In the genomic region with DNA sequence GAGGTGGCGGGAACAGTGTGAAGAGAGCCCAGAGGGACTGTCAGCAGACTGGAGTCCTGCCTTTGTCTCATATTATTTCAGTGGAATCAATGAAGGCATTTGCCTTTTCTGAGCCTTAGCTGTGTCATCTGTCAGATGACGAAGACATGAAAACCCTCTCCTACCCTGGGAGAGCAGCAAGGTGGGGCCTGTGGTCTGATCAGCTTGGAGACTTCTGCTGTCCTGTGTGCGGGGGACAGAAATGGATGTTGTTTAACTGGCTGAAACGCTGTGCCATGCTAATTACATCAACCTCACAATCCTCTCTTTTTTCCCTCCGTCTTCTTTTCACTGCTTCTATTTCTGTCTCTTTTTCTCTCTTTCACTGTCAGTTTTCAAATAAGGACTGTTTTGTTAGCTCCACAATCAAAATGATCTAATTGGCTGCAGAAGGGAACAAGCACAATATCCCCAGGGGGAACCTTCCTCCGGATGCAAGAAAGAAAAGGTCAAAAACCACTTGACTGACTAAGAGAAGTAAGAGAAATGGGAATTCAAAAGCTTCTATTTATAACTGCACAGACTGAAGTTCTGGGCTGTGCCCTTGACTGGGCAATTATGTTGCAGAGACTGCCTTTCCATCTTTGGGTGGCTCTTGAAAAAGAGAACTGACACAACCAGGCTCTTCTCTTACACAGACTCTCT, we compare ENCODE assay signal across 20 cellular contexts.
A peak's percentile ranks its signal among the peaks of the same experiment; 100 is the strongest.
DNase-seq lines count a peak whose midpoint lies in the region; ATAC-seq, FAIRE-seq and TF ChIP-seq lines count a peak whose summit lies in the region.
"Had no signal": no experiment of that assay in that cellular context is flagged by ENCODE, and none has a peak within 500 bp of the region (broad histone marks: within the 10 kb centered on the region; RNA-seq: fewer than 3 reads in every experiment).

No MANE protein-coding gene starts in this region.

- H3K27ac Mint-ChIP-seq in brain = peak overlapping the region in 3 of 5 experiments; percentile 48 to 83 (median 63)
- no peak overlapping the region for H3K27ac Mint-ChIP-seq in activated CD8-positive, alpha-beta memory T cell treated with anti-CD3 and anti-CD28 coated beads, Interleukin-2, amount 10 ng/mL, durations not matched to agents 7 days and 5 days
- H3K27ac Mint-ChIP-seq in stimulated activated memory B cell treated with anti-CD40 and anti-IgM and Interleukin-4, amounts not matched to agents 10 μg/mL and 1 μg/mL and 100 μg/mL, for 72 hours = no peak overlapping the region
- H3K27ac Mint-ChIP-seq: activated naive CD4-positive, alpha-beta T cell treated with anti-CD3 and anti-CD28 coated beads, Interleukin-2, amount 50 U/mL, for 72 hours had no signal

- POLR2A ChIA-PET in A673 (lab: Charles Lee; ENCODE audit: low non-redundant PET) = interaction anchor here (0.6 kb wide), 1 partner anchor 33 kb away, joined by 5 read pairs; no protein-coding TSS in a partner anchor

- H3K9me3 ChIP-seq in A673 (ENCODE audit: low read depth, low read length, poor library complexity, severe bottlenecking) = no peaks in the 10 kb centered on the region
- H3K9me3 ChIP-seq in left lung = peaks cover 0 to 5% of the 10 kb centered on the region in 2 donors
- H3K9me3 ChIP-seq: A549, esophagus muscularis mucosa, HAP-1, SK-N-SH had no signal

- peak; percentile 58 for DNase-seq in A673 (ENCODE audit: low spot score)
- peak; percentile 54 for DNase-seq in M059J (ENCODE audit: low read depth)
- DNase-seq in left lung = no peak
- no peak for DNase-seq in RCC 7860 (ENCODE audit: low spot score)
- no peak for DNase-seq in cardiac septum (ENCODE audit: low spot score)
- DNase-seq in activated CD8-positive, alpha-beta memory T cell treated with anti-CD3 and anti-CD28 coated beads, Interleukin-2, amount 10 ng/mL, durations not matched to agents 7 days and 5 days = no peak
- DNase-seq: Karpas-422; NCI-H2107; NK-92 treated with Interleukin-12 subunit alpha and Interleukin-12 subunit beta, amount 100 ng/mL, for 24 hours; SK-N-SH had no signal

- FAIRE-seq in RCC 7860 (lab: Jason Lieb, UNC) = no peak
- FAIRE-seq: A549 had no signal

- CTCF ChIA-PET in A673 (lab: Charles Lee) = no interaction called here
- CTCF ChIA-PET in activated CD8-positive, alpha-beta memory T cell treated with anti-CD3 and anti-CD28 coated beads, Interleukin-2, amount 10 ng/mL, durations not matched to agents 7 days and 5 days (lab: Charles Lee) = no interaction called here

- no peaks in the 10 kb centered on the region for H3K9me3 Mint-ChIP-seq in brain
- no peaks in the 10 kb centered on the region for H3K9me3 Mint-ChIP-seq in activated CD8-positive, alpha-beta memory T cell treated with anti-CD3 and anti-CD28 coated beads, Interleukin-2, amount 10 ng/mL, durations not matched to agents 7 days and 5 days (ENCODE audit: low read depth)
- H3K9me3 Mint-ChIP-seq in stimulated activated memory B cell treated with anti-CD40 and anti-IgM and Interleukin-4, amounts not matched to agents 10 μg/mL and 1 μg/mL and 100 μg/mL, for 72 hours = no peaks in the 10 kb centered on the region
- H3K9me3 Mint-ChIP-seq: activated naive CD4-positive, alpha-beta T cell treated with anti-CD3 and anti-CD28 coated beads, Interleukin-2, amount 50 U/mL, for 72 hours had no signal

- H3K36me3 ChIP-seq in A673 (ENCODE audit: insufficient read depth, low read length, poor library complexity, severe bottlenecking) (no peaks in the 10 kb centered on the region), left lung (no peaks in the 10 kb centered on the region)
- H3K36me3 ChIP-seq: esophagus muscularis mucosa, HAP-1 had no signal

- BruUV-seq in A673 (replicated peaks; lab: Mats Ljungman, UMichigan) = no TSS peak

- H3K4me3 ChIP-seq in A673 (ENCODE audit: low read depth, low read length, poor library complexity, severe bottlenecking) (no peak overlapping the region), left lung (no peak overlapping the region)
- H3K4me3 ChIP-seq: A549, coronary artery, esophagus muscularis mucosa, HAP-1, lung, smooth muscle cell had no signal

- H3K27me3 Mint-ChIP-seq in brain = peaks cover 3% of the 10 kb centered on the region
- peaks cover 48% of the 10 kb centered on the region for H3K27me3 Mint-ChIP-seq in activated CD8-positive, alpha-beta memory T cell treated with anti-CD3 and anti-CD28 coated beads, Interleukin-2, amount 10 ng/mL, durations not matched to agents 7 days and 5 days
- peaks cover 14% of the 10 kb centered on the region for H3K27me3 Mint-ChIP-seq in stimulated activated memory B cell treated with anti-CD40 and anti-IgM and Interleukin-4, amounts not matched to agents 10 μg/mL and 1 μg/mL and 100 μg/mL, for 72 hours

- peak; percentile 82 for ATAC-seq in left lung
- no peak for ATAC-seq in activated CD8-positive, alpha-beta memory T cell treated with anti-CD3 and anti-CD28 coated beads, Interleukin-2, amount 10 ng/mL, durations not matched to agents 7 days and 5 days
- ATAC-seq in stimulated activated memory B cell treated with anti-CD40 and anti-IgM and Interleukin-4, amounts not matched to agents 10 μg/mL and 1 μg/mL and 100 μg/mL, for 72 hours = no peak
- ATAC-seq: A549; activated naive CD4-positive, alpha-beta T cell treated with anti-CD3 and anti-CD28 coated beads, Interleukin-2, amount 50 U/mL, for 72 hours had no signal

- H3K4me1 ChIP-seq in A673 (ENCODE audit: insufficient read depth, low read length, poor library complexity, severe bottlenecking) (no peaks in the 10 kb centered on the region), left lung (no peaks in the 10 kb centered on the region)
- H3K4me1 ChIP-seq: A549, esophagus muscularis mucosa, HAP-1 had no signal

- H3K27me3 ChIP-seq in A673 (replicated peaks; ENCODE audit: insufficient read depth, low read depth, low read length, poor library complexity) (no peaks in the 10 kb centered on the region), left lung (no peaks in the 10 kb centered on the region)
- H3K27me3 ChIP-seq: esophagus muscularis mucosa had no signal

- intact Hi-C loops in A673 (cut with micrococcal nuclease; ENCODE audit: unreplicated experiment) = no loop called here
- intact Hi-C loops in left lung (cut with DNase I) = no loop called here
- intact Hi-C loops in cardiac septum (cut with DNase I) = no loop called here

- peak overlapping the region in 3 of 5 experiments; percentile 5 to 21 (median 7) for H3K4me3 Mint-ChIP-seq in brain
- no peak overlapping the region for H3K4me3 Mint-ChIP-seq in activated CD8-positive, alpha-beta memory T cell treated with anti-CD3 and anti-CD28 coated beads, Interleukin-2, amount 10 ng/mL, durations not matched to agents 7 days and 5 days
- no peak overlapping the region for H3K4me3 Mint-ChIP-seq in stimulated activated memory B cell treated with anti-CD40 and anti-IgM and Interleukin-4, amounts not matched to agents 10 μg/mL and 1 μg/mL and 100 μg/mL, for 72 hours

- H3K4me1 Mint-ChIP-seq in brain = peaks cover 33% of the 10 kb centered on the region
- no peaks in the 10 kb centered on the region for H3K4me1 Mint-ChIP-seq in activated CD8-positive, alpha-beta memory T cell treated with anti-CD3 and anti-CD28 coated beads, Interleukin-2, amount 10 ng/mL, durations not matched to agents 7 days and 5 days
- no peaks in the 10 kb centered on the region for H3K4me1 Mint-ChIP-seq in stimulated activated memory B cell treated with anti-CD40 and anti-IgM and Interleukin-4, amounts not matched to agents 10 μg/mL and 1 μg/mL and 100 μg/mL, for 72 hours

- no peaks in the 10 kb centered on the region for H3K36me3 Mint-ChIP-seq in brain
- no peaks in the 10 kb centered on the region for H3K36me3 Mint-ChIP-seq in activated CD8-positive, alpha-beta memory T cell treated with anti-CD3 and anti-CD28 coated beads, Interleukin-2, amount 10 ng/mL, durations not matched to agents 7 days and 5 days
- no peaks in the 10 kb centered on the region for H3K36me3 Mint-ChIP-seq in stimulated activated memory B cell treated with anti-CD40 and anti-IgM and Interleukin-4, amounts not matched to agents 10 μg/mL and 1 μg/mL and 100 μg/mL, for 72 hours
- H3K36me3 Mint-ChIP-seq: activated naive CD4-positive, alpha-beta T cell treated with anti-CD3 and anti-CD28 coated beads, Interleukin-2, amount 50 U/mL, for 72 hours had no signal

- H3K27ac ChIP-seq in A673 (ENCODE audit: low read depth, low read length, poor library complexity, severe bottlenecking) = no peak overlapping the region
- no peak overlapping the region for H3K27ac ChIP-seq in left lung
- H3K27ac ChIP-seq: A549, coronary artery, esophagus muscularis mucosa, VCaP had no signal

- TF ChIP-seq CTCF in A673 (conservative IDR thresholded peaks at IDR 0.05; ENCODE audit: low read depth, low read length) (no peak), brain (conservative IDR thresholded peaks at IDR 0.05) (no peak), left lung (IDR thresholded peaks at IDR 0.05) (no peak)

Comparison
In these comparisons a context has a peak if more than half of its experiments do, and no peak if none do; other contexts are left out.
1. DNase-seq: peak in A673 (single experiment) and M059J (single experiment); none in left lung (0 of 2), RCC 7860 (single experiment), cardiac septum (single experiment) and activated CD8-positive, alpha-beta memory T cell treated with anti-CD3 and anti-CD28 coated beads, Interleukin-2, amount 10 ng/mL, durations not matched to agents 7 days and 5 days (single experiment).
2. H3K27ac Mint-ChIP-seq: peak in brain (3 of 5); none in activated CD8-positive, alpha-beta memory T cell treated with anti-CD3 and anti-CD28 coated beads, Interleukin-2, amount 10 ng/mL, durations not matched to agents 7 days and 5 days (single experiment) and stimulated activated memory B cell treated with anti-CD40 and anti-IgM and Interleukin-4, amounts not matched to agents 10 μg/mL and 1 μg/mL and 100 μg/mL, for 72 hours (single experiment).
3. H3K4me3 Mint-ChIP-seq: peak in brain (3 of 5); none in activated CD8-positive, alpha-beta memory T cell treated with anti-CD3 and anti-CD28 coated beads, Interleukin-2, amount 10 ng/mL, durations not matched to agents 7 days and 5 days (single experiment) and stimulated activated memory B cell treated with anti-CD40 and anti-IgM and Interleukin-4, amounts not matched to agents 10 μg/mL and 1 μg/mL and 100 μg/mL, for 72 hours (single experiment).